ENCODE assay signal across 8 cellular contexts in genomic region chr2:231611273-231612198, GRCh38. TPM values are rescaled to one million over a fixed set of nuclear protein-coding genes. Genes with fewer than 3 reads are reported as not detected.
DNase-seq lines count a peak whose midpoint lies in the region; ATAC-seq and TF ChIP-seq lines count a peak whose summit lies in the region.

No MANE protein-coding gene starts in this region.

- H3K79me2 ChIP-seq in smooth muscle cell (ENCODE audit: low read depth), result no peaks in the 10 kb centered on the region

- peak overlapping the region; percentile 38 for H3K4me2 ChIP-seq in smooth muscle cell

- peak overlapping the region; percentile 92 for H3K27ac ChIP-seq in Panc1 (ENCODE audit: low read length)
- peak overlapping the region in 11 of 12 donors; percentile 69 to 100 (median 98) for H3K27ac ChIP-seq in heart left ventricle
- H3K27ac ChIP-seq in smooth muscle cell (ENCODE audit: low read depth), result peak overlapping the region; percentile 98

- BruUV-seq in Panc1 (replicated peaks; lab: Mats Ljungman, UMichigan), result no TSS peak

- intact Hi-C loops in Panc1 (cut with micrococcal nuclease; ENCODE audit: unreplicated experiment), result loop anchor here (1.0 to 10.0 kb wide), 3 partner anchors 63 to 173 kb away; partner anchors contain the start of genes COPS7B and PDE6D
- intact Hi-C loops in heart left ventricle (cut with DNase I), result loop anchor here (1.0 to 5.0 kb wide), 13 partner anchors 31 to 171 kb away; partner anchors contain the start of gene PDE6D (in 2 of the 10)

- no peaks in the 10 kb centered on the region for H4K20me1 ChIP-seq in smooth muscle cell (ENCODE audit: low read depth)

- H2AFZ ChIP-seq in smooth muscle cell (ENCODE audit: low read depth), result no peak overlapping the region

- peaks cover 37% of the 10 kb centered on the region for H3K4me1 ChIP-seq in Panc1 (ENCODE audit: control insufficient read depth, insufficient read depth, low read length)
- H3K4me1 ChIP-seq in heart left ventricle, result peaks cover 16 to 56% (median 36%) of the 10 kb centered on the region in 12 donors
- H3K4me1 ChIP-seq in smooth muscle cell (ENCODE audit: low read depth), result peaks cover 15% of the 10 kb centered on the region

- H3K36me3 ChIP-seq in Panc1 (ENCODE audit: control insufficient read depth, insufficient read depth, low read length) (no peaks in the 10 kb centered on the region), heart left ventricle (no peaks in the 10 kb centered on the region), smooth muscle cell (ENCODE audit: low read depth) (no peaks in the 10 kb centered on the region)

- H3F3A ChIP-seq in smooth muscle cell (ENCODE audit: low read depth), result peaks cover 10% of the 10 kb centered on the region

- DNase-seq in NCI-H1417 (lab: John Stamatoyannopoulos, UW), result peak in 2 of 3 experiments; percentile 11 to 49
- DNase-seq in NCI-H1417 treated with DMSO at 0.1 percent for 48 hours (lab: John Stamatoyannopoulos, UW), result no peak
- DNase-seq in Panc1 (ENCODE audit: low read depth, low spot score), result peak; percentile 62
- DNase-seq in activated naive CD4-positive, alpha-beta T cell treated with anti-CD3 and anti-CD28 coated beads, Interleukin-2, amount 50 U/mL, for 16 hours, result peak; percentile 58
- peak in 2 of 5 donors; percentile 39 to 59 for DNase-seq in heart left ventricle
- no peak for DNase-seq in smooth muscle cell (lab: John Stamatoyannopoulos, UW; ENCODE audit: unreplicated experiment)
- no peak for DNase-seq in cerebellar nuclear complex (lab: John Stamatoyannopoulos, UW)

- POLR2A ChIA-PET in Panc1 (lab: Charles Lee), result interaction anchor here (0.6 kb wide), 2 partner anchors 47 to 51 kb away, joined by 3 to 11 read pairs; no protein-coding TSS in a partner anchor

- H3K4me3 ChIP-seq in Panc1 (ENCODE audit: low read depth in 2 of 2, low read length in 2 of 2), result 0 out of 4 replicates have a peak overlapping the region, but pooled peaks of 1 of the 2 experiments have one; percentile 8
- no peak overlapping the region for H3K4me3 ChIP-seq in heart left ventricle
- no peak overlapping the region for H3K4me3 ChIP-seq in smooth muscle cell

- CTCF ChIA-PET in Panc1 (lab: Charles Lee), result interaction anchor here (0.5 to 4.3 kb wide), 7 partner anchors 10 to 103 kb away, joined by 3 to 45 read pairs (median 9); no protein-coding TSS in a partner anchor

- 45 to 59% (median 58%) methylated on average over 10 to 12 of the region's 12 CpGs for WGBS in heart left ventricle, 4 donors
- 41% methylated on average over 12 of the region's 12 CpGs for WGBS in smooth muscle cell (ENCODE audit: low lambda C conversion rate)

- TF ChIP-seq CTCF in Panc1 (IDR thresholded peaks at IDR 0.05), result peak; percentile 76
- peak in 7 of 12 donors; percentile 30 to 47 (median 33) for TF ChIP-seq CTCF in heart left ventricle (IDR thresholded peaks at IDR 0.05)
- TF ChIP-seq CTCF in smooth muscle cell (IDR thresholded peaks at IDR 0.05; ENCODE audit: borderline replicate concordance, insufficient read depth, poor library complexity, severe bottlenecking), result peak; percentile 34

- H3K27me3 ChIP-seq in Panc1 (ENCODE audit: control insufficient read depth, insufficient read depth, low read length) (no peaks in the 10 kb centered on the region), heart left ventricle (peaks cover 0 to 8% (median 0%) of the 10 kb centered on the region in 9 donors), smooth muscle cell (ENCODE audit: low read depth) (no peaks in the 10 kb centered on the region)

- H3K9me3 ChIP-seq in Panc1 (ENCODE audit: control insufficient read depth, insufficient read depth, low read depth, low read length) (no peaks in the 10 kb centered on the region), heart left ventricle (no peaks in the 10 kb centered on the region), smooth muscle cell (replicated peaks; ENCODE audit: low read depth) (no peaks in the 10 kb centered on the region)

- in situ Hi-C loops in Panc1 (cut with HindIII; ENCODE audit: low pct_unique_long_range_greater_than_20kb, low sequenced_read_pairs), result no loop called here

- peak; percentile 48 for ATAC-seq in Panc1
- peak in 1 of 4 donors; percentile 1 for ATAC-seq in heart left ventricle
- no peak for ATAC-seq in HG03135 (IDR thresholded peaks at IDR 0.05; ENCODE audit: unreplicated experiment)

- peak in 1 of 2 donors; percentile 21 for TF ChIP-seq POLR2A in heart left ventricle (IDR thresholded peaks at IDR 0.05)

- peak overlapping the region; percentile 90 for H3K9ac ChIP-seq in smooth muscle cell (ENCODE audit: low read depth)

RNA-seq across cellular contexts. Expression of gene TEX44, which starts 18.9 kb away (rescaled TPM):
- not detected for total RNA-seq in Panc1 (2021; ENCODE audit: unreplicated experiment)
- polyA plus RNA-seq in Panc1 (2012; ENCODE audit: insufficient read length), result not detected
- not detected for total RNA-seq in heart left ventricle
- polyA plus RNA-seq in heart left ventricle, result not detected
- not detected in 2 replicates for total RNA-seq in smooth muscle cell
- polyA plus RNA-seq in smooth muscle cell, result not detected in 2 replicates

Comparison
In these comparisons a context has a peak if more than half of its experiments do, and no peak if none do; other contexts are left out.
1. DNase-seq: peak in NCI-H1417 (2 of 3), Panc1 (single experiment) and activated naive CD4-positive, alpha-beta T cell treated with anti-CD3 and anti-CD28 coated beads, Interleukin-2, amount 50 U/mL, for 16 hours (single experiment); none in NCI-H1417 treated with DMSO at 0.1 percent for 48 hours (single experiment), smooth muscle cell (single experiment) and cerebellar nuclear complex (0 of 2).
2. Peak in every context shown above with its lines, with median percentiles within 50 percentile points of each other: H3K27ac ChIP-seq and CTCF ChIP-seq.